ENCODE assay signal across 23 cellular contexts in the genomic region with DNA sequence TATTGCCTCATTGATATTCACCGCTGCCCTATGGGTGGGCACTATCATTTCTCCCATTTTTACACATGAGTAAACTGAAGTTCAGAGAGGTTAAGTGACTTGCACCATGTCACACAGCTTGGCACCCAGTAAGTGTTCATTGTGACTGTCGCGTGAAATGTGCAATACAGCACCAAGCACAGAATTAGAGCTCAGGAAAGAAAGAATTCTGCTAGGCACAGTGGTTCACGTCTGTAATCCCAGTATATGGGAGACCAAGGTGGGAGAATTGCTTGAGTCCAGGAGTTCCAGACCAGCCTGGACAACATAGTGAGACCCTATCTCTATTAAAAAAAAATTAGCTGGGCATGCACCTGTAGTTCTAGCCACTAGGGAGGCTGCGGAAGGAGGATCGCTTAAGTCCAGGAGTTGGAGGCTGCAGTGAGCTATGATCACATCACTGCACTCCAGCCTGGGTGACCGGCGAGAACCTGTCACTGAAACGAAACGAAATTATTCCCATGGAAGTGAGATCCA. TPM values are rescaled to one million over a fixed set of nuclear protein-coding genes. Genes with fewer than 3 reads are reported as not detected.
DNase-seq lines count a peak whose midpoint lies in the region; ATAC-seq, FAIRE-seq and TF ChIP-seq lines count a peak whose summit lies in the region.
"Had no signal": no experiment of that assay in that cellular context is flagged by ENCODE, and none has a peak within 500 bp of the region (broad histone marks: within the 10 kb centered on the region; RNA-seq: fewer than 3 reads in every experiment).

No MANE protein-coding gene starts in this region.

- peaks cover 49% of the 10 kb centered on the region for H3K27me3 ChIP-seq in iPS-20b (ENCODE audit: insufficient read depth, low read length)

- H3K36me3 ChIP-seq in iPS-20b (ENCODE audit: insufficient read depth, low read depth, low read length): no peaks in the 10 kb centered on the region
- H3K36me3 ChIP-seq: heart left ventricle, upper lobe of left lung, WERI-Rb-1 had no signal

- H3K4me1 Mint-ChIP-seq in activated T-cell treated with anti-CD3 and anti-CD28 coated beads, Interleukin-2, amount 50 U/mL, for 4 hours (ENCODE audit: low read depth): no peaks in the 10 kb centered on the region

- H3K4me3 ChIP-seq in iPS-20b (ENCODE audit: low read length) (peak overlapping the region; percentile 56), retinal pigment epithelial cell (ENCODE audit: low read length) (peak overlapping the region; percentile 47)

- peaks cover 37% of the 10 kb centered on the region for H3K27me3 Mint-ChIP-seq in activated T-cell treated with anti-CD3 and anti-CD28 coated beads, Interleukin-2, amount 50 U/mL, for 4 hours (ENCODE audit: low read depth)

- no peaks in the 10 kb centered on the region for H3K36me3 Mint-ChIP-seq in activated T-cell treated with anti-CD3 and anti-CD28 coated beads, Interleukin-2, amount 50 U/mL, for 4 hours (ENCODE audit: insufficient read depth)
- H3K36me3 Mint-ChIP-seq: activated CD4-positive, alpha-beta memory T cell treated with anti-CD3 and anti-CD28 coated beads for 36 hours; CD8-positive, alpha-beta T cell; stimulated activated effector memory CD8-positive, alpha-beta T cell treated with anti-CD3 and anti-CD28 coated beads, Interleukin-12 subunit alpha, Interleukin-12 subunit beta, amount 100 ng/mL, for 72 hours had no signal

- FAIRE-seq in HTR-8/SVneo (lab: Jason Lieb, UNC): peak; percentile 23

- peak overlapping the region; percentile 63 for H3K27ac ChIP-seq in caudate nucleus (ENCODE audit: low read depth, low read length)
- no peak overlapping the region for H3K27ac ChIP-seq in iPS-20b (ENCODE audit: low read length)
- H3K27ac ChIP-seq: heart left ventricle, upper lobe of left lung, WERI-Rb-1 had no signal

- TF ChIP-seq CTCF in retinal pigment epithelial cell (conservative IDR thresholded peaks at IDR 0.05; ENCODE audit: low read depth, low read length): no peak

- H3K9ac ChIP-seq in iPS-20b (ENCODE audit: low read depth, low read length): no peak overlapping the region

- 0 out of 2 replicates have a peak, but pooled peaks cover 6% of the 10 kb centered on the region for H3K4me1 ChIP-seq in iPS-20b (ENCODE audit: insufficient read depth, low read length)

- no peak for ATAC-seq in activated T-cell treated with anti-CD3 and anti-CD28 coated beads, Interleukin-2, amount 50 U/mL, for 4 hours
- ATAC-seq in HG03460 (IDR thresholded peaks at IDR 0.05; ENCODE audit: unreplicated experiment): no peak
- ATAC-seq: CD8-positive, alpha-beta T cell; stimulated activated effector memory CD8-positive, alpha-beta T cell treated with anti-CD3 and anti-CD28 coated beads, Interleukin-12 subunit alpha, Interleukin-12 subunit beta, amount 100 ng/mL, for 72 hours had no signal

- H3K4me3 Mint-ChIP-seq in activated T-cell treated with anti-CD3 and anti-CD28 coated beads, Interleukin-2, amount 50 U/mL, for 4 hours: no peak overlapping the region
- H3K4me3 Mint-ChIP-seq: activated CD4-positive, alpha-beta memory T cell treated with anti-CD3 and anti-CD28 coated beads for 36 hours; CD8-positive, alpha-beta T cell; stimulated activated effector memory CD8-positive, alpha-beta T cell treated with anti-CD3 and anti-CD28 coated beads, Interleukin-12 subunit alpha, Interleukin-12 subunit beta, amount 100 ng/mL, for 72 hours; T-helper 1 cell treated with Interleukin-12 subunit alpha and Interleukin-12 subunit beta and Interleukin-4 antibody, amounts not matched to agents 30 μg/mL and 1 μg/mL, for 36 hours had no signal

- H3K9me3 ChIP-seq in iPS-20b (ENCODE audit: insufficient read depth, low read depth, low read length): no peaks in the 10 kb centered on the region
- H3K9me3 ChIP-seq: heart left ventricle, upper lobe of left lung had no signal

- DNase-seq in HTR-8/SVneo (ENCODE audit: insufficient read length, low spot score) (no peak), caudate nucleus (lab: John Stamatoyannopoulos, UW) (no peak), retinal pigment epithelial cell (ENCODE audit: low read depth) (no peak), activated T-cell treated with anti-CD3 and anti-CD28 coated beads for 4 hours (no peak), NCI-H1417 treated with DMSO at 0.1 percent for 48 hours (lab: John Stamatoyannopoulos, UW) (no peak)
- DNase-seq in activated T-cell treated with anti-CD3 and anti-CD28 coated beads, Interleukin-2, amount 50 U/mL, for 4 hours: no peak
- DNase-seq: activated CD4-positive, alpha-beta memory T cell treated with anti-CD3 and anti-CD28 coated beads for 36 hours; CD8-positive, alpha-beta T cell; DMS79; effector CD4-positive, alpha-beta T cell; heart left ventricle; IMR-90; MM.1S; NCI-H2029; NCI-H510A; SHP77 treated with DMSO at 0.1 percent for 48 hours; stimulated activated CD4-positive, alpha-beta T cell treated with anti-CD3 and anti-CD28 coated beads, Interleukin-15, amount 100 ng/mL, for 24 hours; WERI-Rb-1 had no signal

- no peaks in the 10 kb centered on the region for H3K9me3 Mint-ChIP-seq in activated T-cell treated with anti-CD3 and anti-CD28 coated beads, Interleukin-2, amount 50 U/mL, for 4 hours
- H3K9me3 Mint-ChIP-seq: activated CD4-positive, alpha-beta memory T cell treated with anti-CD3 and anti-CD28 coated beads for 36 hours; CD8-positive, alpha-beta T cell; stimulated activated effector memory CD8-positive, alpha-beta T cell treated with anti-CD3 and anti-CD28 coated beads, Interleukin-12 subunit alpha, Interleukin-12 subunit beta, amount 100 ng/mL, for 72 hours; T-helper 1 cell treated with Interleukin-12 subunit alpha and Interleukin-12 subunit beta and Interleukin-4 antibody, amounts not matched to agents 30 μg/mL and 1 μg/mL, for 36 hours had no signal

RNA-seq across cellular contexts. Expression of a gene that starts 0.6 kb away (rescaled TPM):
- total RNA-seq in activated T-cell treated with anti-CD3 and anti-CD28 coated beads, Interleukin-2, amount 50 U/mL, for 4 hours: under 1 TPM; 0.08 to 0.19 (median 0.13) TPM

RNA-seq across cellular contexts. Expression of a gene that starts 38.6 kb away (rescaled TPM):
- 10 to 100 TPM; 12.9 to 14.1 (median 14.1) TPM for total RNA-seq in activated T-cell treated with anti-CD3 and anti-CD28 coated beads, Interleukin-2, amount 50 U/mL, for 4 hours

RNA-seq across cellular contexts. Expression of a gene that starts 58.8 kb away (rescaled TPM):
- not detected for total RNA-seq in activated T-cell treated with anti-CD3 and anti-CD28 coated beads, Interleukin-2, amount 50 U/mL, for 4 hours
- total RNA-seq: activated CD4-positive, alpha-beta memory T cell treated with anti-CD3 and anti-CD28 coated beads for 36 hours; CD8-positive, alpha-beta T cell had no signal
